In genomic region chr7:42534441-42534840, GRCh38 we compare ENCODE assay signal across 8 cellular contexts.
"Had no signal": no experiment of that assay in that cellular context is flagged by ENCODE, and none has a peak within 500 bp of the region (broad histone marks: within the 10 kb centered on the region; RNA-seq: fewer than 3 reads in every experiment).

No MANE protein-coding gene starts in this region.

- DNase-seq: IMR-90, KBM-7, KG1 had no signal

- H3K4me3 Mint-ChIP-seq: IgD-negative memory B cell had no signal

- H3K27ac Mint-ChIP-seq: IgD-negative memory B cell had no signal

- H3K9ac ChIP-seq: KMS-11 had no signal

- H3K4me2 ChIP-seq: KMS-11 had no signal

- ATAC-seq: HepG2 had no signal

- FAIRE-seq: HepG2, HTR-8/SVneo had no signal

- H3K36me3 Mint-ChIP-seq: IgD-negative memory B cell had no signal

- H3K4me1 Mint-ChIP-seq: IgD-negative memory B cell had no signal

- H3K27ac ChIP-seq: HL-60, KMS-11 had no signal
